In the genomic region with DNA sequence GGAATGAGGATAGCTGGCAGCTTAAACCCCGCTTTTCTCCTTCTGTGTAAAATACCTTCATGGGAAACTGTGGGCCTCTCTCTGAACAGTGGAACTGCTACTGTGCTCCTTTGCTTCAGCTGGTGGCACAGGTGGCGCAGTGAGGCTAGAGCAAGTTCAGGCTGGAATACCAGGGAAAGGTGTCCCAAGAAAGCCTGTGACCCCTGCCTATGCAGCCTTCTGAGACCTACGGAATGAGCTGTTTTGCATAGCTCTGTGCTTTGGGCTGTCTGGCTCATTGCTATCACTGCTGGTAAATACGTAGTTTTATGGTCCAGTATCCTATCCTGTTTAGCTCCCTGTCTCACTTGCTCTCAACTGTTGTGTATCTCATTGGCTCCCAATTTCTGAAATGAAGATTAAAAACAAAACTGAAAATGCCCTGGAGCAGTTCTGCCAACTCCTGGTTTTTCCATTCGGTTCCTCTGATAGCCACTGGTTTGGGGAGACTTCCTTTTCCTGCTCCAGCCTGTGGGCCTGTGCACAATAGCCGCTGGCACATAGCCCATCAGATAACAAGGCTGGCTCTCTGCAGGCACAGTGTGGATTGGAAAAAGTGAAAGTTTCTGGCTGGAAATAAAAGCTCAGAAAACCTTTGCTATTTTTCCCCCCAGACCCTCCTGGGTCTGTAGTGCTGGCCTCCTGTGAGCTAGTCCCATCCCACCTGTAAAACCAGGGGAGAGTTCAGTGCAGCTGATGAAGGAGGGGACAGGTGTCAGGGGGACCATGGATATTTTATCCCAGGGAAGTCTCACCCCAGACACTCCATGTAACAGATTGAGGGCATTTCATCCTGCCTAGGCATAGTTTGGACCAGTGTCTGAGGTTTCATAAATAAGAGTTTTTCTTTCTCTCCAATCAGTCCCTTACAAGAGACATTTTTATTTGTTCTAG, we compare ENCODE assay signal across 8 cellular contexts. TPM values are rescaled to one million over a fixed set of nuclear protein-coding genes. Genes with fewer than 3 reads are reported as not detected.
DNase-seq lines count a peak whose midpoint lies in the region; ATAC-seq and TF ChIP-seq lines count a peak whose summit lies in the region.

No MANE protein-coding gene starts in this region.

- H3K27ac ChIP-seq in A673 (ENCODE audit: low read depth, low read length, poor library complexity, severe bottlenecking) (peak overlapping the region; percentile 78), left ventricle myocardium inferior (replicated peaks) (peak overlapping the region; percentile 92), skeletal muscle tissue (ENCODE audit: low read depth, low read length) (peak overlapping the region; percentile 74)

- H3K27me3 ChIP-seq in A673 (replicated peaks; ENCODE audit: insufficient read depth, low read depth, low read length, poor library complexity) (no peaks in the 10 kb centered on the region), adipocyte (replicated peaks; ENCODE audit: control insufficient read depth, insufficient read depth, low read length) (no peaks in the 10 kb centered on the region), left ventricle myocardium inferior (ENCODE audit: low read depth) (no peaks in the 10 kb centered on the region), skeletal muscle tissue (ENCODE audit: control insufficient read depth in 3 of 3, insufficient read depth in 3 of 3, low read length in 3 of 3) (no peaks in the 10 kb centered on the region)

- H3K4me3 Mint-ChIP-seq in activated CD8-positive, alpha-beta T cell treated with anti-CD3 and anti-CD28 coated beads, Interleukin-2, amount 10 ng/mL, durations not matched to agents 7 days and 5 days: no peak overlapping the region

- CTCF ChIA-PET in A673 (lab: Charles Lee): interaction anchor here (1.0 to 2.1 kb wide), 2 partner anchors 23 to 250 kb away, joined by 3 to 6 read pairs; no protein-coding TSS in a partner anchor
- CTCF ChIA-PET in activated CD8-positive, alpha-beta T cell treated with anti-CD3 and anti-CD28 coated beads, Interleukin-2, amount 10 ng/mL, durations not matched to agents 7 days and 5 days (lab: Charles Lee): interaction anchor here (1.1 to 1.7 kb wide), 2 partner anchors 9 to 63 kb away, joined by 4 to 8 read pairs; no protein-coding TSS in a partner anchor

- ATAC-seq in activated CD8-positive, alpha-beta T cell treated with anti-CD3 and anti-CD28 coated beads, Interleukin-2, amount 10 ng/mL, durations not matched to agents 7 days and 5 days: no peak

- no peaks in the 10 kb centered on the region for H3K9me3 Mint-ChIP-seq in activated CD8-positive, alpha-beta T cell treated with anti-CD3 and anti-CD28 coated beads, Interleukin-2, amount 10 ng/mL, durations not matched to agents 7 days and 5 days (ENCODE audit: insufficient read depth)

- TF ChIP-seq CTCF in A673 (conservative IDR thresholded peaks at IDR 0.05; ENCODE audit: low read depth, low read length) (no peak), left ventricle myocardium inferior (IDR thresholded peaks at IDR 0.05; ENCODE audit: borderline replicate concordance) (no peak)

- peaks cover 36% of the 10 kb centered on the region for H3K4me1 ChIP-seq in A673 (ENCODE audit: insufficient read depth, low read length, poor library complexity, severe bottlenecking)
- peaks cover 21% of the 10 kb centered on the region for H3K4me1 ChIP-seq in adipocyte (ENCODE audit: control insufficient read depth, insufficient read depth, low read length)
- H3K4me1 ChIP-seq in left ventricle myocardium inferior: peaks cover 66% of the 10 kb centered on the region
- H3K4me1 ChIP-seq in skeletal muscle tissue (ENCODE audit: control insufficient read depth in 3 of 3, insufficient read depth in 3 of 3, low read length in 3 of 3): peaks cover 20 to 31% (median 25%) of the 10 kb centered on the region in 3 donors

- H3K4me1 Mint-ChIP-seq in activated CD8-positive, alpha-beta T cell treated with anti-CD3 and anti-CD28 coated beads, Interleukin-2, amount 10 ng/mL, durations not matched to agents 7 days and 5 days (ENCODE audit: low read depth): no peaks in the 10 kb centered on the region

- POLR2A ChIA-PET in A673 (lab: Charles Lee; ENCODE audit: low non-redundant PET): interaction anchor here (0.5 to 0.7 kb wide), 2 partner anchors 64 to 1219 kb away, joined by 3 to 4 read pairs; no protein-coding TSS in a partner anchor
- POLR2A ChIA-PET in activated CD8-positive, alpha-beta T cell treated with anti-CD3 and anti-CD28 coated beads, Interleukin-2, amount 10 ng/mL, durations not matched to agents 7 days and 5 days (lab: Charles Lee): interaction anchor here (0.7 to 1.3 kb wide), 2 partner anchors 22 to 67 kb away, joined by 3 to 5 read pairs; no protein-coding TSS in a partner anchor

- H3K4me3 ChIP-seq in A673 (ENCODE audit: low read depth, low read length, poor library complexity, severe bottlenecking): no peak overlapping the region
- peak overlapping the region; percentile 46 for H3K4me3 ChIP-seq in adipocyte (ENCODE audit: low read length)
- peak overlapping the region; percentile 56 for H3K4me3 ChIP-seq in left ventricle myocardium inferior
- peak overlapping the region; percentile 40 to 54 (median 48) for H3K4me3 ChIP-seq in skeletal muscle tissue (ENCODE audit: low read length in 3 of 3)

- H3K36me3 Mint-ChIP-seq in activated CD8-positive, alpha-beta T cell treated with anti-CD3 and anti-CD28 coated beads, Interleukin-2, amount 10 ng/mL, durations not matched to agents 7 days and 5 days (ENCODE audit: low read depth): peaks cover 15% of the 10 kb centered on the region

- no peaks in the 10 kb centered on the region for H3K36me3 ChIP-seq in A673 (ENCODE audit: insufficient read depth, low read length, poor library complexity, severe bottlenecking)
- peaks cover 32% of the 10 kb centered on the region for H3K36me3 ChIP-seq in adipocyte (ENCODE audit: control insufficient read depth, insufficient read depth, low read length, severe bottlenecking)
- H3K36me3 ChIP-seq in left ventricle myocardium inferior: peaks cover 40% of the 10 kb centered on the region
- peaks cover 8 to 12% (median 12%) of the 10 kb centered on the region in 3 donors for H3K36me3 ChIP-seq in skeletal muscle tissue (ENCODE audit: control insufficient read depth in 3 of 3, insufficient read depth in 3 of 3, low read length in 3 of 3)

- DNase-seq in A673 (ENCODE audit: low spot score) (peak; percentile 90), HT1080 (ENCODE audit: low read depth) (peak; percentile 81), adipocyte (ENCODE audit: low read depth) (peak; percentile 91), left ventricle myocardium inferior (peak; percentile 65), NCI-H1694 treated with DMSO at 0.1 percent for 48 hours (lab: John Stamatoyannopoulos, UW) (no peak)
- no peak for DNase-seq in activated CD8-positive, alpha-beta T cell treated with anti-CD3 and anti-CD28 coated beads, Interleukin-2, amount 10 ng/mL, durations not matched to agents 7 days and 5 days
- no peak for DNase-seq in effector CD8-positive, alpha-beta T cell (lab: John Stamatoyannopoulos, UW)

- H3K27me3 Mint-ChIP-seq in activated CD8-positive, alpha-beta T cell treated with anti-CD3 and anti-CD28 coated beads, Interleukin-2, amount 10 ng/mL, durations not matched to agents 7 days and 5 days (ENCODE audit: low read depth): no peaks in the 10 kb centered on the region

- peak overlapping the region; percentile 51 for H3K9ac ChIP-seq in adipocyte (ENCODE audit: low read length)
- peak overlapping the region in 2 of 3 donors; percentile 23 to 26 for H3K9ac ChIP-seq in skeletal muscle tissue (ENCODE audit: low read depth in 1 of 3, low read length in 3 of 3)

- H3K27ac Mint-ChIP-seq in activated CD8-positive, alpha-beta T cell treated with anti-CD3 and anti-CD28 coated beads, Interleukin-2, amount 10 ng/mL, durations not matched to agents 7 days and 5 days: no peak overlapping the region

- H3K9me3 ChIP-seq in A673 (ENCODE audit: low read depth, low read length, poor library complexity, severe bottlenecking) (no peaks in the 10 kb centered on the region), adipocyte (ENCODE audit: control insufficient read depth, low read length) (no peaks in the 10 kb centered on the region), left ventricle myocardium inferior (replicated peaks) (no peaks in the 10 kb centered on the region), skeletal muscle tissue (ENCODE audit: control insufficient read depth in 3 of 3, low read length in 3 of 3) (no peaks in the 10 kb centered on the region)

- intact Hi-C loops in A673 (cut with micrococcal nuclease; ENCODE audit: unreplicated experiment): loop anchor here (5.0 kb wide), 1 partner anchor 54 kb away; a partner anchor contains a TSS
- intact Hi-C loops in left ventricle myocardium inferior (cut with micrococcal nuclease): no loop called here

- BruUV-seq in A673 (replicated peaks; lab: Mats Ljungman, UMichigan): no TSS peak

RNA-seq across cellular contexts. Expression of a gene that starts 24.1 kb away (rescaled TPM):
- total RNA-seq in A673 (2021): 119 and 127 TPM in 2 replicates
- total RNA-seq in HT1080 (2014; rRNA removed; shearing (Covaris generic)): 15.9 and 20.7 TPM in 2 replicates
- polyA plus RNA-seq in HT1080 (2015; cell fraction: cytosol; rRNA removed): 15.2 and 16.4 TPM in 2 replicates
- polyA plus RNA-seq in HT1080 (2015; cell fraction: nucleus; rRNA removed): 29.8 and 33.4 TPM in 2 replicates
- 2.7 TPM for total RNA-seq in left ventricle myocardium inferior
- 3.7 TPM for total RNA-seq in skeletal muscle tissue
- total RNA-seq in activated CD8-positive, alpha-beta T cell treated with anti-CD3 and anti-CD28 coated beads, Interleukin-2, amount 10 ng/mL, durations not matched to agents 7 days and 5 days: 100 to 1,000 TPM; 308 to 309 TPM

RNA-seq across cellular contexts. Expression of a gene that starts 53.7 kb away (rescaled TPM):
- total RNA-seq in A673 (2021): 25.9 and 27.8 TPM in 2 replicates
- 26.0 and 33.1 TPM in 2 replicates for total RNA-seq in HT1080 (2014; rRNA removed; shearing (Covaris generic))
- 14.7 and 16.6 TPM in 2 replicates for polyA plus RNA-seq in HT1080 (2015; cell fraction: cytosol; rRNA removed)
- polyA plus RNA-seq in HT1080 (2015; cell fraction: nucleus; rRNA removed): 20.1 and 20.6 TPM in 2 replicates
- 41.3 TPM for total RNA-seq in left ventricle myocardium inferior
- 25.1 TPM for total RNA-seq in skeletal muscle tissue
- 10 to 100 TPM; 31.4 to 32.8 TPM for total RNA-seq in activated CD8-positive, alpha-beta T cell treated with anti-CD3 and anti-CD28 coated beads, Interleukin-2, amount 10 ng/mL, durations not matched to agents 7 days and 5 days

Comparison
In these comparisons a context has a peak if more than half of its experiments do, and no peak if none do; other contexts are left out.
1. DNase-seq: peak in A673 (single experiment), HT1080 (single experiment), adipocyte (single experiment) and left ventricle myocardium inferior (single experiment); none in NCI-H1694 treated with DMSO at 0.1 percent for 48 hours (single experiment), activated CD8-positive, alpha-beta T cell treated with anti-CD3 and anti-CD28 coated beads, Interleukin-2, amount 10 ng/mL, durations not matched to agents 7 days and 5 days (single experiment) and effector CD8-positive, alpha-beta T cell (single experiment).
2. Peak in every context shown above with its lines, with median percentiles within 50 percentile points of each other: H3K27ac ChIP-seq.